ENCODE assay signal across 5 cellular contexts in genomic region chrX:112814496-112814895, GRCh38.
"Had no signal": no experiment of that assay in that cellular context is flagged by ENCODE, and none has a peak within 500 bp of the region (broad histone marks: within the 10 kb centered on the region; RNA-seq: fewer than 3 reads in every experiment).

No MANE protein-coding gene starts in this region.

- H3K27ac Mint-ChIP-seq: HFFc6, IgD-negative memory B cell had no signal

- H3K4me3 Mint-ChIP-seq: HFFc6, IgD-negative memory B cell had no signal

- H3K9me3 Mint-ChIP-seq: IgD-negative memory B cell had no signal

- H3K4me1 Mint-ChIP-seq: IgD-negative memory B cell had no signal

- DNase-seq: GM23248, GOT3, H7, HFFc6 had no signal
